1 cellular context compared by ENCODE assay signal in the genomic region with DNA sequence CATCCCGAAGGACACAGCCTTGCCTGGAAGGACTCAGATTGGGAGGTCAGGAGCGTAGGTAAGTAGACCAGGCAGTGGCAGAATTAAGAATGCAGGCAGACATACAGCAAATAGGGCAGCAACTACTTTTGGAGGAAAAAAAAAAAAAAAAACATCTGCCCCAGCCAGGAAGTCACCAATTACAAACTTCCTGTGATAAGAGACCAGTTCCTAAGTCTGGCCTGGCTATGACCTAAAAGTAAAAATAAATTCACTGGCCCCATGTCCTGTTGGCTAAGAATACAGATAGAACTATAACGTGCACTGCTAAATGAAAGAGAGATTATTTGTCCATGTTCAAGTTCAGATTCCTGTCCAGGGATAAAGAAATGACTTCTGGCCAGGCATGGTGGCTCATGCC.
TF ChIP-seq lines count a peak whose summit lies in the region.

No MANE protein-coding gene starts in this region.

TF ChIP-seq in SK-N-SH treated with all-trans-retinoic acid at 6 μM for 48 hours, 23 proteins besides CTCF, POLR2A, EP300 and RAD21:
- TF ChIP-seq TSHZ2 (CRISPR knock-in tag; IDR thresholded peaks at IDR 0.05) (no peak), GLIS3 (CRISPR knock-in tag; IDR thresholded peaks at IDR 0.05) (no peak), ISL1 (CRISPR knock-in tag; IDR thresholded peaks at IDR 0.05) (no peak), ZC3H10 (CRISPR knock-in tag; IDR thresholded peaks at IDR 0.05) (no peak), BACH2 (CRISPR knock-in tag; IDR thresholded peaks at IDR 0.05; ENCODE audit: borderline replicate concordance) (no peak), ARNTL (CRISPR knock-in tag; IDR thresholded peaks at IDR 0.05; ENCODE audit: borderline replicate concordance, low read depth) (no peak), ZNF70 (CRISPR knock-in tag; IDR thresholded peaks at IDR 0.05) (no peak), RARB (CRISPR knock-in tag; IDR thresholded peaks at IDR 0.05) (no peak), ZFP3 (CRISPR knock-in tag; IDR thresholded peaks at IDR 0.05) (no peak), CSDC2 (CRISPR knock-in tag; IDR thresholded peaks at IDR 0.05) (no peak), ZNF8 (CRISPR knock-in tag; IDR thresholded peaks at IDR 0.05) (no peak)
- TF ChIP-seq, protein P1, sequence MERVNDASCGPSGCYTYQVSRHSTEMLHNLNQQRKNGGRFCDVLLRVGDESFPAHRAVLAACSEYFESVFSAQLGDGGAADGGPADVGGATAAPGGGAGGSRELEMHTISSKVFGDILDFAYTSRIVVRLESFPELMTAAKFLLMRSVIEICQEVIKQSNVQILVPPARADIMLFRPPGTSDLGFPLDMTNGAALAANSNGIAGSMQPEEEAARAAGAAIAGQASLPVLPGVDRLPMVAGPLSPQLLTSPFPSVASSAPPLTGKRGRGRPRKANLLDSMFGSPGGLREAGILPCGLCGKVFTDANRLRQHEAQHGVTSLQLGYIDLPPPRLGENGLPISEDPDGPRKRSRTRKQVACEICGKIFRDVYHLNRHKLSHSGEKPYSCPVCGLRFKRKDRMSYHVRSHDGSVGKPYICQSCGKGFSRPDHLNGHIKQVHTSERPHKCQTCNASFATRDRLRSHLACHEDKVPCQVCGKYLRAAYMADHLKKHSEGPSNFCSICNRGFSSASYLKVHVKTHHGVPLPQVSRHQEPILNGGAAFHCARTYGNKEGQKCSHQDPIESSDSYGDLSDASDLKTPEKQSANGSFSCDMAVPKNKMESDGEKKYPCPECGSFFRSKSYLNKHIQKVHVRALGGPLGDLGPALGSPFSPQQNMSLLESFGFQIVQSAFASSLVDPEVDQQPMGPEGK (CRISPR knock-in tag; IDR thresholded peaks at IDR 0.05; ENCODE audit: borderline replicate concordance) = no peak
